18 cellular contexts compared by ENCODE assay signal in genomic region chr6:45854343-45854742, GRCh38.
DNase-seq lines count a peak whose midpoint lies in the region; ATAC-seq and TF ChIP-seq lines count a peak whose summit lies in the region.
"Had no signal": no experiment of that assay in that cellular context is flagged by ENCODE, and none has a peak within 500 bp of the region (broad histone marks: within the 10 kb centered on the region; RNA-seq: fewer than 3 reads in every experiment).

No MANE protein-coding gene starts in this region.

- H3K4me3 ChIP-seq in parathyroid adenoma (ENCODE audit: low read depth, low read length) (no peak overlapping the region), mucosa of descending colon (no peak overlapping the region)

- H3K27me3 ChIP-seq in parathyroid adenoma (ENCODE audit: control insufficient read depth, insufficient read depth, low read length) = no peaks in the 10 kb centered on the region

- no peaks in the 10 kb centered on the region for H3K9me3 ChIP-seq in parathyroid adenoma (ENCODE audit: control insufficient read depth, low read length)
- no peaks in the 10 kb centered on the region for H3K9me3 ChIP-seq in mucosa of descending colon

- no peak for ATAC-seq in mucosa of descending colon
- ATAC-seq in GM21576 (IDR thresholded peaks at IDR 0.05; ENCODE audit: unreplicated experiment) = no peak

- no peaks in the 10 kb centered on the region for H3K36me3 ChIP-seq in parathyroid adenoma (ENCODE audit: control insufficient read depth, insufficient read depth, low read length)
- no peaks in the 10 kb centered on the region for H3K36me3 ChIP-seq in mucosa of descending colon (ENCODE audit: low read depth)

- no peak overlapping the region for H3K4me2 ChIP-seq in parathyroid adenoma (ENCODE audit: low read length)

- peak overlapping the region; percentile 42 for H2AFZ ChIP-seq in parathyroid adenoma

- intact Hi-C loops in mucosa of descending colon (cut with DNase I, micrococcal nuclease) = no loop called here

- DNase-seq in NCI-H1105 treated with DMSO at 0.1 percent for 48 hours (lab: John Stamatoyannopoulos, UW) (peak; percentile 74), NCI-H1105 (lab: John Stamatoyannopoulos, UW) (no peak), NCI-H69 (lab: John Stamatoyannopoulos, UW) (peak; percentile 29), fibroblast of gingiva (ENCODE audit: low read depth) (peak; percentile 58), mucosa of descending colon (no peak), SW480 (ENCODE audit: low spot score) (no peak)
- DNase-seq: 8988T; CD8-positive, alpha-beta memory T cell; DMS79; H7; Kasumi-1; NCI-H1417 treated with DMSO at 0.1 percent for 48 hours; NCI-H187; NCI-H774; OCI-M1 had no signal

- TF ChIP-seq CTCF in parathyroid adenoma (IDR thresholded peaks at IDR 0.05) = no peak
- no peak for TF ChIP-seq CTCF in mucosa of descending colon (IDR thresholded peaks at IDR 0.05)

- H3K4me1 ChIP-seq in parathyroid adenoma (no peaks in the 10 kb centered on the region), mucosa of descending colon (ENCODE audit: low read depth) (no peaks in the 10 kb centered on the region)

- H3K27ac ChIP-seq in parathyroid adenoma = no peak overlapping the region
- H3K27ac ChIP-seq: C4-2B had no signal

- no peaks in the 10 kb centered on the region for H3K79me2 ChIP-seq in parathyroid adenoma

- H3K9ac ChIP-seq in parathyroid adenoma = no peak overlapping the region

Comparison
In these comparisons a context has a peak if more than half of its experiments do, and no peak if none do; other contexts are left out.
1. DNase-seq: peak in NCI-H1105 treated with DMSO at 0.1 percent for 48 hours (single experiment), NCI-H69 (single experiment) and fibroblast of gingiva (single experiment); none in NCI-H1105 (single experiment), mucosa of descending colon (0 of 3) and SW480 (single experiment).